In the genomic region with DNA sequence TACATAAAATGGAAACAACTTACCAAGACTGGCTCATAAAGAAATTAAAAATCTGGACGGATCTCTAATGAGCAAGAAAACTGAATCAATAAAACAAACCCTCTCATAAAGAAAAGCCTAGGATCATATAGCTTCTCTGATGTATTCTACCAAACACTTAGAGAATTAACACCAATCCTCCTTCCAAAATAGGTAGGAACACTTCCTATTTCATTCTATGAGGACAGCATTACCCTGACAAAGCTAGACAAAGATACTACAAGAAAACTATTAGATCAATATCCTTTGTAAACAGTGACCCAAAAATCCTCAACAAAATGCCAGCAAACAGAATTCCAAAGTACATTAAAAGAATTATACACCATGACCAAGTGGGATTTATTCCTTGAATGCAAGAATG, we compare ENCODE assay signal across 23 cellular contexts.
"Had no signal": no experiment of that assay in that cellular context is flagged by ENCODE, and none has a peak within 500 bp of the region (broad histone marks: within the 10 kb centered on the region; RNA-seq: fewer than 3 reads in every experiment).

No MANE protein-coding gene starts in this region.

- DNase-seq: activated CD4-positive, alpha-beta T cell treated with anti-CD3 and anti-CD28 coated beads, Interleukin-2, amount 10 ng/mL, durations not matched to agents 24 days and 14 days; activated CD4-positive, alpha-beta T cell treated with anti-CD3 and anti-CD28 coated beads, Interleukin-2, amount 50 U/mL, for 4 hours; activated CD8-positive, alpha-beta memory T cell treated with anti-CD3 and anti-CD28 coated beads, Interleukin-2, amount 50 U/mL, for 4 hours; activated gamma-delta T cell; activated naive CD4-positive, alpha-beta T cell treated with Interleukin-2 at 50 U/mL for 16 hours; activated T-cell treated with anti-CD3 and anti-CD28 coated beads for 4 hours; activated T-cell treated with anti-CD3 and anti-CD28 coated beads, Interleukin-2, amount 50 U/mL, for 48 hours; anterior cingulate cortex; caudate nucleus; NCI-H1105 treated with DMSO at 0.1 percent for 48 hours; NCI-H1436; NCI-H1694; NCI-H2029; NCI-H345; NCI-H524 treated with DMSO at 0.1 percent for 48 hours; SHP77; SJCRH30; T1000; WERI-Rb-1 had no signal

- H3K4me3 Mint-ChIP-seq: activated CD4-positive, alpha-beta T cell treated with anti-CD3 and anti-CD28 coated beads, Interleukin-2, amount 10 ng/mL, durations not matched to agents 24 days and 14 days; activated naive CD4-positive, alpha-beta T cell treated with anti-CD3 and anti-CD28 coated beads, Interleukin-2, amount 50 U/mL, for 24 hours; brain had no signal

- ATAC-seq: Panc1 had no signal

- H3K27ac Mint-ChIP-seq: activated CD4-positive, alpha-beta T cell treated with anti-CD3 and anti-CD28 coated beads, Interleukin-2, amount 10 ng/mL, durations not matched to agents 24 days and 14 days; activated naive CD4-positive, alpha-beta T cell treated with anti-CD3 and anti-CD28 coated beads, Interleukin-2, amount 50 U/mL, for 24 hours; activated T-helper 2 cell treated with anti-CD3 and anti-CD28 coated beads, Interferon-gamma antibody, Interleukin-2, Interleukin-4, amounts not matched to agents 10 μg/mL and 5 μg/mL and 100 μg/mL, durations not matched to agents 14 hours and 24 hours and 36 hours; brain had no signal

- H3K4me1 Mint-ChIP-seq: activated naive CD4-positive, alpha-beta T cell treated with anti-CD3 and anti-CD28 coated beads, Interleukin-2, amount 50 U/mL, for 24 hours; brain had no signal

- H3K27me3 Mint-ChIP-seq: activated CD4-positive, alpha-beta T cell treated with anti-CD3 and anti-CD28 coated beads, Interleukin-2, amount 10 ng/mL, durations not matched to agents 24 days and 14 days; activated naive CD4-positive, alpha-beta T cell treated with anti-CD3 and anti-CD28 coated beads, Interleukin-2, amount 50 U/mL, for 24 hours; brain had no signal
